In the genomic region with DNA sequence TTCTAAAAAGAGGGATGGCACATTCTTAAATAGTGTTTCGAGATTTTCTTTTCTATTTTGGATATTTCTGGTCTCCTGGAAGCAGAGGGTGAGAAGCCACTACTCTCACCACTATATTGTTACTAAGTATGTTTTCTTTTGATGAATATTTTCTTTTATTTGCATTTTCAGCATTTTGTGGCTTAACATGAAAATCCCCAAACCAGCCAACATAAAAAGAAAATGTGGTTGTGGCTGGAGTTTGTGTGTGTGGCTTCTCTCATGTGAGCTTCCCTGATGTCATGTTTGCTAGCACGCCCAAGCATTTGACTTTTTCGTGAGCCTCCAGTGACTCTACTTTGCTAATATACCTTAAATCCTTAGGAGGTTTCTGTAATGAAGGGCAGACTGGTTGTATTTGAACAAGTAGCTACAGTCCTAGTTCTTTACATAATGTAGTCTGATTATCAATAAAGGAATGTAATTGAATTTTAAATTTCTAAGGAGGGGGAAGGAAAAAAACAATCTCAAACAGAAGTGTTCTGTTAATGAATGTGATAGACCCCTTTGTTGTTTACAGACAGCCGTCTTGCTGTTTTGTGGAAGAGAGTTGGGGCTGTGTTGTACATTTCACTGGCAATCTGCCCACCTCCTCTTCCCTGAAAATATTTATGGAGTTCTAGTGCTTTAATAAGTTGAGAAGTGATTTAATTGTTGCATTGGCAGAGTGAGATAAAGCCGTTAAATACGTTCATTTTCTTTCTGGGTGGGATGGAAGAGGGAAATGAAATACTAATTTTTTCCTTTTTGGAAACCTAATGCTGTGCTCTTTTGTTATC, we compare ENCODE assay signal across 9 cellular contexts.
DNase-seq lines count a peak whose midpoint lies in the region; ATAC-seq and TF ChIP-seq lines count a peak whose summit lies in the region.
"Had no signal": no experiment of that assay in that cellular context is flagged by ENCODE, and none has a peak within 500 bp of the region (broad histone marks: within the 10 kb centered on the region; RNA-seq: fewer than 3 reads in every experiment).

No MANE protein-coding gene starts in this region.

- peaks cover 4% of the 10 kb centered on the region for H3K36me3 Mint-ChIP-seq in activated naive CD8-positive, alpha-beta T cell treated with anti-CD3 and anti-CD28 coated beads, Interleukin-2, amount 50 U/mL, for 24 hours (ENCODE audit: low read depth)
- H3K36me3 Mint-ChIP-seq in endothelial cell (ENCODE audit: low read depth, unreplicated experiment): no peaks in the 10 kb centered on the region
- H3K36me3 Mint-ChIP-seq in Caco-2 (ENCODE audit: insufficient read depth, unreplicated experiment): peaks cover 20% of the 10 kb centered on the region

- H3K4me1 ChIP-seq in HAP-1: peaks cover 20% of the 10 kb centered on the region
- H3K4me1 ChIP-seq in Caco-2: peaks cover 19% of the 10 kb centered on the region

- BruUV-seq in Caco-2 (replicated peaks; lab: Mats Ljungman, UMichigan): no TSS peak

- H3K4me3 ChIP-seq in HAP-1: no peak overlapping the region
- H3K4me3 ChIP-seq in Caco-2 (ENCODE audit: low read depth, low read length): no peak overlapping the region
- no peak overlapping the region for H3K4me3 ChIP-seq in MG63

- H3K9me3 ChIP-seq in HAP-1 (no peaks in the 10 kb centered on the region), Caco-2 (no peaks in the 10 kb centered on the region), MG63 (no peaks in the 10 kb centered on the region)

- in situ Hi-C loops in HAP-1 (cut with MboI; ENCODE audit: low sequenced_read_pairs): no loop called here

- H3K27me3 Mint-ChIP-seq in activated naive CD8-positive, alpha-beta T cell treated with anti-CD3 and anti-CD28 coated beads, Interleukin-2, amount 50 U/mL, for 24 hours: no peaks in the 10 kb centered on the region
- no peaks in the 10 kb centered on the region for H3K27me3 Mint-ChIP-seq in endothelial cell (ENCODE audit: unreplicated experiment)
- no peaks in the 10 kb centered on the region for H3K27me3 Mint-ChIP-seq in Caco-2 (ENCODE audit: insufficient read depth, unreplicated experiment)

- ATAC-seq in GM18502 (IDR thresholded peaks at IDR 0.05; ENCODE audit: poor library complexity, unreplicated experiment) (peak; percentile 78), GM19395 (IDR thresholded peaks at IDR 0.05; ENCODE audit: unreplicated experiment) (peak; percentile 80), HG03045 (IDR thresholded peaks at IDR 0.05; ENCODE audit: unreplicated experiment) (peak; percentile 74)
- peak; percentile 81 for ATAC-seq in activated naive CD8-positive, alpha-beta T cell treated with anti-CD3 and anti-CD28 coated beads, Interleukin-2, amount 50 U/mL, for 24 hours

- POLR2A ChIA-PET in Caco-2 (lab: Charles Lee): no interaction called here

- H3K27me3 ChIP-seq in HAP-1 (ENCODE audit: low read depth) (no peaks in the 10 kb centered on the region), Caco-2 (replicated peaks; ENCODE audit: control insufficient read depth, insufficient read depth, low read length) (no peaks in the 10 kb centered on the region), MG63 (no peaks in the 10 kb centered on the region)

- no peak overlapping the region for H3K4me3 Mint-ChIP-seq in activated naive CD8-positive, alpha-beta T cell treated with anti-CD3 and anti-CD28 coated beads, Interleukin-2, amount 50 U/mL, for 24 hours
- H3K4me3 Mint-ChIP-seq in endothelial cell (ENCODE audit: unreplicated experiment) (no peak overlapping the region), Caco-2 (ENCODE audit: unreplicated experiment) (no peak overlapping the region)

- no peaks in the 10 kb centered on the region for H3K9me3 Mint-ChIP-seq in activated naive CD8-positive, alpha-beta T cell treated with anti-CD3 and anti-CD28 coated beads, Interleukin-2, amount 50 U/mL, for 24 hours
- H3K9me3 Mint-ChIP-seq in endothelial cell (ENCODE audit: unreplicated experiment) (no peaks in the 10 kb centered on the region), Caco-2 (ENCODE audit: unreplicated experiment) (no peaks in the 10 kb centered on the region)

- no peak overlapping the region for H3K27ac Mint-ChIP-seq in activated naive CD8-positive, alpha-beta T cell treated with anti-CD3 and anti-CD28 coated beads, Interleukin-2, amount 50 U/mL, for 24 hours
- H3K27ac Mint-ChIP-seq in endothelial cell (ENCODE audit: unreplicated experiment) (no peak overlapping the region), Caco-2 (ENCODE audit: unreplicated experiment) (no peak overlapping the region)

- intact Hi-C loops in Caco-2 (cut with micrococcal nuclease; ENCODE audit: unreplicated experiment): no loop called here

- DNase-seq in activated naive CD8-positive, alpha-beta T cell treated with anti-CD3 and anti-CD28 coated beads, Interleukin-2, amount 50 U/mL, for 24 hours: peak; percentile 24
- DNase-seq in HAP-1 (ENCODE audit: low spot score in 2 of 2) (no peak), endothelial cell (ENCODE audit: low spot score) (no peak), Caco-2 (no peak), MG63 (no peak)
- DNase-seq: substantia nigra had no signal

- no peak for TF ChIP-seq CTCF in endothelial cell (IDR thresholded peaks at IDR 0.05; ENCODE audit: unreplicated experiment)
- TF ChIP-seq CTCF in Caco-2 (IDR thresholded peaks at IDR 0.05; ENCODE audit: insufficient read depth in 1 of 2, low read depth in 1 of 2, low read length in 1 of 2, severe bottlenecking in 1 of 2, unreplicated experiment in 1 of 2): no peak

- H3K4me1 Mint-ChIP-seq in activated naive CD8-positive, alpha-beta T cell treated with anti-CD3 and anti-CD28 coated beads, Interleukin-2, amount 50 U/mL, for 24 hours: no peaks in the 10 kb centered on the region
- H3K4me1 Mint-ChIP-seq in endothelial cell (ENCODE audit: unreplicated experiment): no peaks in the 10 kb centered on the region
- H3K4me1 Mint-ChIP-seq in Caco-2 (ENCODE audit: low read depth, unreplicated experiment): no peaks in the 10 kb centered on the region

- peaks cover 5% of the 10 kb centered on the region; the same call in 1 of the 2 replicates for H3K36me3 ChIP-seq in HAP-1 (replicated peaks)
- H3K36me3 ChIP-seq in Caco-2 (ENCODE audit: control insufficient read depth, insufficient read depth, low read length): no peaks in the 10 kb centered on the region
- no peaks in the 10 kb centered on the region for H3K36me3 ChIP-seq in MG63

- CTCF ChIA-PET in Caco-2 (lab: Charles Lee): interaction anchor here (1.6 kb wide), 1 partner anchor 21 kb away, joined by 7 read pairs; no protein-coding TSS in a partner anchor
